Comparison of ENCODE assay signal across 31 cellular contexts in the genomic region with DNA sequence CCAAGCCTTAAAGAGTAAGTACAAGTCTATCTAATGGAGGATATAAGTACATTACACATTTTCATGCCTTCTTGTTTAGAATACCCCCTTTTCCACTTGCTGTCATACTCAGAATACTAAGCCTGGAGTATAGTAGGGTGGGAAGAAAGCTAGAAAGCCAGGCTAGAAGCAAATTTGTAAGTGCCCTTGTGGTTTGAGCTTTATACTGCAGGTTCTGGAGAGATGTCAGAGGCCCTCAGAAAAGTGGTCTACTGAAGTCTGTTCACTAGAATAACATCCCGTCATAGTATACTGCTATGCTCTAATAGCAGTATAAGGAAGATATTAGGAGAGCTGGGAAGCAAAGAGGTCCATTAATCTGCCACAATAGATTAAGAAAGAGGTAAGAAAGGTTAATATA.
"Had no signal": no experiment of that assay in that cellular context is flagged by ENCODE, and none has a peak within 500 bp of the region (broad histone marks: within the 10 kb centered on the region; RNA-seq: fewer than 3 reads in every experiment).

No MANE protein-coding gene starts in this region.

- H3K27ac ChIP-seq: left lung, lower lobe of right lung, pancreas, prostate gland, skin epidermis, stomach, testis, thyroid gland, transverse colon, upper lobe of left lung, vagina had no signal

- ATAC-seq: left colon; left lung; lower lobe of right lung; mucosa of descending colon; naive thymus-derived CD4-positive, alpha-beta T cell; natural killer cell treated with Interleukin-12 subunit alpha and Interleukin-12 subunit beta and Interleukin-15 and Interleukin-18, amount 100 ng/mL, for 72 hours; pancreas; right cardiac atrium; sciatic nerve; stimulated activated naive B cell treated with anti-CD40 and anti-IgM and Interleukin-4, amounts not matched to agents 10 μg/mL and 1 μg/mL and 100 μg/mL, for 72 hours; stimulated activated naive CD8-positive, alpha-beta T cell treated with anti-CD3 and anti-CD28 coated beads, Interleukin-15, Interleukin-2, amounts not matched to agents 100 U/mL and 50 U/mL, for 24 hours had no signal

- H3K4me1 Mint-ChIP-seq: immature natural killer cell; mesothelial cell of epicardium; naive thymus-derived CD4-positive, alpha-beta T cell; stimulated activated naive B cell treated with anti-CD40 and anti-IgM and Interleukin-4, amounts not matched to agents 10 μg/mL and 1 μg/mL and 100 μg/mL, for 72 hours had no signal

- H3K9me3 Mint-ChIP-seq: mesothelial cell of epicardium; stimulated activated naive B cell treated with anti-CD40 and anti-IgM and Interleukin-4, amounts not matched to agents 10 μg/mL and 1 μg/mL and 100 μg/mL, for 72 hours had no signal

- H3K4me3 ChIP-seq: left lung, lower lobe of right lung, mucosa of descending colon, pancreas, prostate gland, skin epidermis, stomach, testis, thyroid gland, transverse colon, upper lobe of left lung, vagina had no signal

- H3K36me3 ChIP-seq: left lung, lower lobe of right lung, pancreas, prostate gland, stomach, thyroid gland, transverse colon, upper lobe of left lung, vagina had no signal

- H3K36me3 Mint-ChIP-seq: immature natural killer cell; mesothelial cell of epicardium; naive thymus-derived CD4-positive, alpha-beta T cell; natural killer cell treated with Interleukin-12 subunit alpha and Interleukin-12 subunit beta and Interleukin-15 and Interleukin-18, amount 100 ng/mL, for 72 hours had no signal

- H3K27me3 ChIP-seq: pancreas, testis, thyroid gland, upper lobe of left lung, vagina had no signal

- DNase-seq: hypothalamus; immature natural killer cell; kidney; left colon; left lung; lower lobe of right lung; mammary epithelial cell; mesenchymal stem cell; mucosa of descending colon; naive thymus-derived CD4-positive, alpha-beta T cell; pancreas; posterior cingulate gyrus; retina; right cardiac atrium; stimulated activated CD4-positive, alpha-beta T cell treated with anti-CD3 and anti-CD28 coated beads, Interleukin-12 subunit alpha, Interleukin-12 subunit beta, amount 100 ng/mL, for 4 hours; stimulated activated CD4-positive, alpha-beta T cell treated with anti-CD3 and anti-CD28 coated beads, Interleukin-15, amount 100 ng/mL, for 24 hours; stimulated activated CD4-positive, alpha-beta T cell treated with anti-CD3 and anti-CD28 coated beads, Interleukin-2, amount 100 ng/mL, for 24 hours; stimulated activated CD4-positive, alpha-beta T cell treated with anti-CD3 and anti-CD28 coated beads, Interleukin-4, amount 100 ng/mL, for 1 hour; stimulated activated naive B cell treated with anti-CD40 and anti-IgM and Interleukin-4, amounts not matched to agents 10 μg/mL and 1 μg/mL and 100 μg/mL, for 72 hours; stimulated activated naive CD8-positive, alpha-beta T cell treated with anti-CD3 and anti-CD28 coated beads, Interleukin-15, Interleukin-2, amounts not matched to agents 100 U/mL and 50 U/mL, for 24 hours; stomach; testis; thyroid gland; transverse colon; upper lobe of left lung had no signal

- H3K27ac Mint-ChIP-seq: immature natural killer cell; mesothelial cell of epicardium; naive thymus-derived CD4-positive, alpha-beta T cell; natural killer cell treated with Interleukin-12 subunit alpha and Interleukin-12 subunit beta and Interleukin-15 and Interleukin-18, amount 100 ng/mL, for 72 hours; stimulated activated naive B cell treated with anti-CD40 and anti-IgM and Interleukin-4, amounts not matched to agents 10 μg/mL and 1 μg/mL and 100 μg/mL, for 72 hours had no signal

- H3K4me3 Mint-ChIP-seq: immature natural killer cell; mesothelial cell of epicardium; naive thymus-derived CD4-positive, alpha-beta T cell; natural killer cell treated with Interleukin-12 subunit alpha and Interleukin-12 subunit beta and Interleukin-15 and Interleukin-18, amount 100 ng/mL, for 72 hours; stimulated activated naive B cell treated with anti-CD40 and anti-IgM and Interleukin-4, amounts not matched to agents 10 μg/mL and 1 μg/mL and 100 μg/mL, for 72 hours had no signal

- H3K4me1 ChIP-seq: left lung, lower lobe of right lung, pancreas, prostate gland, stomach, testis, thyroid gland, transverse colon, upper lobe of left lung had no signal

- H3K9me3 ChIP-seq: left lung, lower lobe of right lung, mucosa of descending colon, pancreas, prostate gland, stomach, testis, thyroid gland, transverse colon, upper lobe of left lung, vagina had no signal
